ENCODE assay signal across 1 cellular context in genomic region chr1:34746101-34746500, GRCh38.
TF ChIP-seq lines count a peak whose summit lies in the region.

No MANE protein-coding gene starts in this region.

TF ChIP-seq in K562, 482 proteins besides CTCF, POLR2A, EP300 and RAD21:
- TF ChIP-seq ZBTB43 (CRISPR knock-in tag; IDR thresholded peaks at IDR 0.05) (no peak), BCOR (IDR thresholded peaks at IDR 0.05) (peak; percentile 67), KDM1A (IDR thresholded peaks at IDR 0.05) (0 out of 4 replicates have a peak, but pooled peaks of 1 of the 2 experiments have one; percentile 33), NR0B1 (IDR thresholded peaks at IDR 0.05; ENCODE audit: partially characterized antibody) (no peak), GABPB1 (CRISPR knock-in tag; IDR thresholded peaks at IDR 0.05) (no peak), RFX1 (IDR thresholded peaks at IDR 0.05) (no peak), CTCFL (IDR thresholded peaks at IDR 0.05; ENCODE audit: borderline replicate concordance, insufficient read depth, low read depth, low read length, poor library complexity, severe bottlenecking) (no peak), ZFP36 (IDR thresholded peaks at IDR 0.05; ENCODE audit: low read depth, low read length, partially characterized antibody) (peak; percentile 87), JUNB (CRISPR knock-in tag; conservative IDR thresholded peaks at IDR 0.05) (no peak), RBM25 (IDR thresholded peaks at IDR 0.05; ENCODE audit: low read depth, low read length, severe bottlenecking) (peak; percentile 94), THAP12 (CRISPR knock-in tag; IDR thresholded peaks at IDR 0.05) (no peak), SMARCA5 (IDR thresholded peaks at IDR 0.05) (0 out of 2 replicates have a peak, but pooled peaks have one; percentile 41)
